In genomic region chr12:76422154-76422877, GRCh38 we compare ENCODE assay signal across 13 cellular contexts.
A peak's percentile ranks its signal among the peaks of the same experiment; 100 is the strongest.
DNase-seq lines count a peak whose midpoint lies in the region; FAIRE-seq and TF ChIP-seq lines count a peak whose summit lies in the region.
"Had no signal": no experiment of that assay in that cellular context is flagged by ENCODE, and none has a peak within 500 bp of the region (broad histone marks: within the 10 kb centered on the region; RNA-seq: fewer than 3 reads in every experiment).

No MANE protein-coding gene starts in this region.

- POLR2A ChIA-PET in HEK293 (lab: Yijun Ruan, JAX), result no interaction called here

- no peaks in the 10 kb centered on the region for H3K9me3 ChIP-seq in HEK293 (ENCODE audit: control insufficient read depth, insufficient read depth, low read depth, low read length)
- H3K9me3 ChIP-seq: gastrocnemius medialis had no signal

- peak overlapping the region; percentile 93 for H3K27ac ChIP-seq in 22Rv1
- peak overlapping the region; percentile 65 for H3K27ac ChIP-seq in HEK293 (ENCODE audit: extremely low read depth, low read depth, low read length)
- H3K27ac ChIP-seq: gastrocnemius medialis had no signal

- H3K4me1 ChIP-seq in HEK293 (ENCODE audit: control insufficient read depth, insufficient read depth, low read length), result peaks cover 17% of the 10 kb centered on the region

- TF ChIP-seq CTCF in 22Rv1 (IDR thresholded peaks at IDR 0.05) (no peak), HEK293 (tag by site-specific recombination; IDR thresholded peaks at IDR 0.05) (no peak), GM13976 (IDR thresholded peaks at IDR 0.05; ENCODE audit: borderline replicate concordance, control extremely low read depth, extremely low read depth, insufficient read depth, missing control alignments) (no peak)

- in situ Hi-C loops in GM13976 (cut with MboI; ENCODE audit: low sequenced_read_pairs, unreplicated experiment), result no loop called here

- no peaks in the 10 kb centered on the region for H3K36me3 ChIP-seq in HEK293 (ENCODE audit: control insufficient read depth in 2 of 2, insufficient read depth in 1 of 2, low read length in 2 of 2)
- H3K36me3 ChIP-seq: gastrocnemius medialis had no signal

- peak; percentile 36 for DNase-seq in astrocyte of the hippocampus (ENCODE audit: low read depth, low spot score)
- no peak for DNase-seq in DMS53 (lab: John Stamatoyannopoulos, UW)
- no peak for DNase-seq in GM13976 (ENCODE audit: low spot score)
- DNase-seq in NCI-H128 (lab: John Stamatoyannopoulos, UW; ENCODE audit: unreplicated experiment), result no peak
- no peak for DNase-seq in NCI-H446 treated with DMSO at 0.1 percent for 48 hours (lab: John Stamatoyannopoulos, UW)
- DNase-seq: activated CD8-positive, alpha-beta T cell treated with anti-CD3 and anti-CD28 coated beads for 36 hours; activated naive CD4-positive, alpha-beta T cell; gastrocnemius medialis; naive B cell; NCI-H1930 had no signal

- CTCF ChIA-PET in HEK293 (lab: Yijun Ruan, JAX), result interaction anchor here (0.7 kb wide), 3 partner anchors 157 to 928 kb away, joined by 3 read pairs; no protein-coding TSS in a partner anchor

- no peak overlapping the region for H3K4me3 ChIP-seq in HEK293 (ENCODE audit: low read depth, low read length)
- H3K4me3 ChIP-seq: gastrocnemius medialis had no signal

- peak; percentile 17 for FAIRE-seq in islet of Langerhans (lab: Jason Lieb, UNC)

TF ChIP-seq in HEK293, 187 proteins besides CTCF, POLR2A, EP300 and RAD21:
- 0 out of 2 replicates have a peak, but pooled peaks have one; percentile 16 for TF ChIP-seq PRDM1 (tag by site-specific recombination; IDR thresholded peaks at IDR 0.05)
- TF ChIP-seq TRIM28 (IDR thresholded peaks at IDR 0.05; ENCODE audit: borderline replicate concordance, low read length), result 0 out of 2 replicates have a peak, but pooled peaks have one; percentile 8
- no peak for TF ChIP-seq ZNF341 (tag by site-specific recombination; IDR thresholded peaks at IDR 0.05; ENCODE audit: low read depth)
